In genomic region chr1:50970508-50970885, GRCh38 we compare ENCODE assay signal across 8 cellular contexts. TPM values are rescaled to one million over a fixed set of nuclear protein-coding genes. Genes with fewer than 3 reads are reported as not detected.
DNase-seq lines count a peak whose midpoint lies in the region; ATAC-seq and TF ChIP-seq lines count a peak whose summit lies in the region.

No MANE protein-coding gene starts in this region.

- H3F3A ChIP-seq in smooth muscle cell (ENCODE audit: low read depth) = peaks cover 7% of the 10 kb centered on the region

- H3K79me2 ChIP-seq in smooth muscle cell (ENCODE audit: low read depth) = no peaks in the 10 kb centered on the region

- 15% methylated on average over 6 of the region's 6 CpGs for WGBS in smooth muscle cell (ENCODE audit: low lambda C conversion rate)

- peaks cover 72% of the 10 kb centered on the region for H3K36me3 ChIP-seq in SJSA1
- no peaks in the 10 kb centered on the region for H3K36me3 ChIP-seq in smooth muscle cell (ENCODE audit: low read depth)

- H3K4me2 ChIP-seq in smooth muscle cell = peak overlapping the region; percentile 88

- TF ChIP-seq CTCF in fibroblast of pulmonary artery (IDR thresholded peaks at IDR 0.05; ENCODE audit: low read length, missing control alignments) = no peak
- no peak for TF ChIP-seq CTCF in smooth muscle cell (IDR thresholded peaks at IDR 0.05; ENCODE audit: borderline replicate concordance, insufficient read depth, poor library complexity, severe bottlenecking)

- H3K4me1 ChIP-seq in SJSA1 (replicated peaks) = peaks cover 11% of the 10 kb centered on the region
- H3K4me1 ChIP-seq in smooth muscle cell (ENCODE audit: low read depth) = no peaks in the 10 kb centered on the region

- H3K27ac ChIP-seq in SJSA1 = peak overlapping the region; percentile 99
- H3K27ac ChIP-seq in smooth muscle cell (ENCODE audit: low read depth) = no peak overlapping the region

- DNase-seq in NCI-H1092 treated with DMSO at 0.1 percent for 48 hours (lab: John Stamatoyannopoulos, UW) (peak; percentile 48), NCI-H1092 (lab: John Stamatoyannopoulos, UW) (no peak), SJSA1 (ENCODE audit: low read depth in 1 of 2, low spot score in 2 of 2) (no peak), fibroblast of pulmonary artery (ENCODE audit: low read depth) (no peak), smooth muscle cell (lab: John Stamatoyannopoulos, UW; ENCODE audit: unreplicated experiment) (no peak), head of caudate nucleus (no peak), putamen (ENCODE audit: low spot score) (no peak)

- intact Hi-C loops in head of caudate nucleus (cut with DNase I) = no loop called here

- H3K9me3 ChIP-seq in SJSA1 (replicated peaks) = no peaks in the 10 kb centered on the region
- H3K9me3 ChIP-seq in smooth muscle cell (replicated peaks; ENCODE audit: low read depth) = no peaks in the 10 kb centered on the region

- no peak overlapping the region for H3K9ac ChIP-seq in smooth muscle cell (ENCODE audit: low read depth)

- H3K27me3 ChIP-seq in SJSA1 (replicated peaks) = no peaks in the 10 kb centered on the region
- H3K27me3 ChIP-seq in smooth muscle cell (ENCODE audit: low read depth) = peaks cover 68% of the 10 kb centered on the region

- H3K4me3 ChIP-seq in SJSA1 (peak overlapping the region; percentile 85), fibroblast of pulmonary artery (replicated peaks; ENCODE audit: low read depth, low read length) (peak overlapping the region; percentile 97), smooth muscle cell (peak overlapping the region; percentile 57)

- H2AFZ ChIP-seq in smooth muscle cell (ENCODE audit: low read depth) = peak overlapping the region; percentile 97

- H4K20me1 ChIP-seq in smooth muscle cell (ENCODE audit: low read depth) = no peaks in the 10 kb centered on the region

- ATAC-seq in GM18519 (IDR thresholded peaks at IDR 0.05; ENCODE audit: low FRiP score, unreplicated experiment) = no peak

RNA-seq across cellular contexts. Expression of gene CDKN2C, which starts 0.5 kb away (rescaled TPM):
- total RNA-seq in SJSA1 (2014; rRNA removed; shearing (Covaris generic)) = 222 and 225 TPM in 2 replicates
- 1.3 and 4.3 TPM in 2 replicates for total RNA-seq in smooth muscle cell
- polyA plus RNA-seq in smooth muscle cell = 1.6 and 3.2 TPM in 2 replicates

RNA-seq across cellular contexts. Expression of gene FAF1, which starts 10.4 kb away (rescaled TPM):
- 81.7 and 96.3 TPM in 2 replicates for total RNA-seq in SJSA1 (2014; rRNA removed; shearing (Covaris generic))
- total RNA-seq in smooth muscle cell = 37.7 and 51.5 TPM in 2 replicates
- polyA plus RNA-seq in smooth muscle cell = 51.3 and 51.6 TPM in 2 replicates

Comparison
In these comparisons a context has a peak if more than half of its experiments do, and no peak if none do; other contexts are left out.
1. RNA of gene CDKN2C, which starts 0.5 kb away (total RNA-seq): 222 to 225 TPM in SJSA1; 1.3 to 4.3 TPM in smooth muscle cell; every median in the first group is over 10 times any median in the second.
2. Peak in every context shown above with its lines, with median percentiles within 50 percentile points of each other: H3K4me3 ChIP-seq.